ENCODE assay signal across 12 cellular contexts in genomic region chr15:50886611-50887350, GRCh38. TPM values are rescaled to one million over a fixed set of nuclear protein-coding genes. Genes with fewer than 3 reads are reported as not detected.
DNase-seq lines count a peak whose midpoint lies in the region; ATAC-seq and TF ChIP-seq lines count a peak whose summit lies in the region.
"Had no signal": no experiment of that assay in that cellular context is flagged by ENCODE, and none has a peak within 500 bp of the region (broad histone marks: within the 10 kb centered on the region; RNA-seq: fewer than 3 reads in every experiment).

No MANE protein-coding gene starts in this region.

- peaks cover 34 to 44% of the 10 kb centered on the region in 2 donors for H3K4me1 Mint-ChIP-seq in natural killer cell treated with Interleukin-12 subunit alpha and Interleukin-12 subunit beta and Interleukin-15 and Interleukin-18, amount 100 ng/mL, for 72 hours (ENCODE audit: low read depth in 2 of 2)
- H3K4me1 Mint-ChIP-seq in natural killer cell, result peaks cover 0 to 5% of the 10 kb centered on the region in 2 donors
- H3K4me1 Mint-ChIP-seq: H9 had no signal

- peak overlapping the region; percentile 78 for H3K4me3 Mint-ChIP-seq in natural killer cell treated with Interleukin-12 subunit alpha and Interleukin-12 subunit beta and Interleukin-15 and Interleukin-18, amount 100 ng/mL, for 72 hours
- H3K4me3 Mint-ChIP-seq in natural killer cell, result no peak overlapping the region
- H3K4me3 Mint-ChIP-seq: H9 had no signal

- peak overlapping the region; percentile 89 to 90 for H3K27ac Mint-ChIP-seq in natural killer cell treated with Interleukin-12 subunit alpha and Interleukin-12 subunit beta and Interleukin-15 and Interleukin-18, amount 100 ng/mL, for 72 hours
- H3K27ac Mint-ChIP-seq in natural killer cell, result no peak overlapping the region
- H3K27ac Mint-ChIP-seq: H9 had no signal

- in situ Hi-C loops in SK-MEL-5 (cut with HindIII; ENCODE audit: low pct_unique_long_range_greater_than_20kb, low sequenced_read_pairs), result no loop called here

- no peak for ATAC-seq in natural killer cell treated with Interleukin-12 subunit alpha and Interleukin-12 subunit beta and Interleukin-15 and Interleukin-18, amount 100 ng/mL, for 72 hours
- no peak for ATAC-seq in natural killer cell

- CTCF ChIA-PET in GM10248 (lab: Yijun Ruan, JAX), result interaction anchor here (0.8 to 4.3 kb wide), 16 partner anchors 8 to 431 kb away, joined by 3 to 57 read pairs (median 4); no protein-coding TSS in a partner anchor

- POLR2A ChIA-PET in GM10248 (lab: Yijun Ruan, JAX), result no interaction called here

- DNase-seq in natural killer cell treated with Interleukin-12 subunit alpha and Interleukin-12 subunit beta and Interleukin-15 and Interleukin-18, amount 100 ng/mL, for 72 hours (ENCODE audit: low spot score), result no peak
- no peak for DNase-seq in natural killer cell
- DNase-seq in SK-MEL-5 (ENCODE audit: low read depth, low spot score), result peak; percentile 65
- no peak for DNase-seq in epithelial cell of prostate (ENCODE audit: low read depth, low spot score)
- no peak for DNase-seq in SW480 (ENCODE audit: low spot score)
- no peak for DNase-seq in Kasumi-1 (lab: John Stamatoyannopoulos, UW)
- no peak for DNase-seq in GM10248 (ENCODE audit: extremely low spot score)
- DNase-seq: ACHN, DMS79, NCI-H2081 treated with DMSO at 0.1 percent for 48 hours, NCI-H774 had no signal

- TF ChIP-seq CTCF in natural killer cell (IDR thresholded peaks at IDR 0.05) (no peak), GM10248 (IDR thresholded peaks at IDR 0.05; ENCODE audit: control extremely low read depth, extremely low read depth, low read depth, missing control alignments) (no peak)

- intact Hi-C loops in natural killer cell (cut with micrococcal nuclease), result loop anchor here (1.0 kb wide), 1 partner anchor 21 kb away; no protein-coding TSS in a partner anchor

- peak overlapping the region; percentile 99 for H3K27ac ChIP-seq in epithelial cell of prostate

- H3K27me3 Mint-ChIP-seq in natural killer cell treated with Interleukin-12 subunit alpha and Interleukin-12 subunit beta and Interleukin-15 and Interleukin-18, amount 100 ng/mL, for 72 hours, result no peaks in the 10 kb centered on the region
- H3K27me3 Mint-ChIP-seq in natural killer cell (ENCODE audit: low read depth in 2 of 2), result no peaks in the 10 kb centered on the region

- no peaks in the 10 kb centered on the region for H3K9me3 Mint-ChIP-seq in natural killer cell treated with Interleukin-12 subunit alpha and Interleukin-12 subunit beta and Interleukin-15 and Interleukin-18, amount 100 ng/mL, for 72 hours
- H3K9me3 Mint-ChIP-seq in natural killer cell, result no peaks in the 10 kb centered on the region

- peaks cover 13% of the 10 kb centered on the region for H3K36me3 Mint-ChIP-seq in natural killer cell treated with Interleukin-12 subunit alpha and Interleukin-12 subunit beta and Interleukin-15 and Interleukin-18, amount 100 ng/mL, for 72 hours
- peaks cover 11% of the 10 kb centered on the region for H3K36me3 Mint-ChIP-seq in natural killer cell

RNA-seq across cellular contexts. Expression of gene AP4E1, which starts 21.7 kb away (rescaled TPM):
- total RNA-seq in natural killer cell treated with Interleukin-12 subunit alpha and Interleukin-12 subunit beta and Interleukin-15 and Interleukin-18, amount 100 ng/mL, for 72 hours, result 10 to 100 TPM; 13.7 to 16.1 TPM
- 10 to 100 TPM; 13.1 to 14.5 (median 14.1) TPM for total RNA-seq in natural killer cell
- 7.3 and 7.8 TPM in 2 replicates for total RNA-seq in SK-MEL-5 (2014; rRNA removed; shearing (Covaris generic))
- 5.0 and 8.0 TPM in 2 replicates for polyA plus RNA-seq in SK-MEL-5 (2015; cell fraction: cytosol; rRNA removed)
- 5.0 and 6.8 TPM in 2 replicates for polyA plus RNA-seq in SK-MEL-5 (2015; cell fraction: nucleus; rRNA removed)

Comparison
In these comparisons a context has a peak if more than half of its experiments do, and no peak if none do; other contexts are left out.
1. H3K27ac Mint-ChIP-seq: peak in natural killer cell treated with Interleukin-12 subunit alpha and Interleukin-12 subunit beta and Interleukin-15 and Interleukin-18, amount 100 ng/mL, for 72 hours (2 of 2); none in natural killer cell (0 of 2).